In genomic region chr6:140817176-140817575, GRCh38 we compare ENCODE assay signal across 21 cellular contexts.
"Had no signal": no experiment of that assay in that cellular context is flagged by ENCODE, and none has a peak within 500 bp of the region (broad histone marks: within the 10 kb centered on the region; RNA-seq: fewer than 3 reads in every experiment).

No MANE protein-coding gene starts in this region.

- H3K36me3 Mint-ChIP-seq: activated naive CD8-positive, alpha-beta T cell treated with anti-CD3 and anti-CD28 coated beads, Interleukin-2, amount 10 ng/mL, durations not matched to agents 7 days and 5 days had no signal

- H3K27ac ChIP-seq: adrenal gland, body of pancreas, cardiac muscle cell had no signal

- H3K9me3 Mint-ChIP-seq: activated CD8-positive, alpha-beta T cell treated with anti-CD3 and anti-CD28 coated beads for 36 hours; activated naive CD8-positive, alpha-beta T cell treated with anti-CD3 and anti-CD28 coated beads, Interleukin-2, amount 10 ng/mL, durations not matched to agents 7 days and 5 days; activated T-helper 2 cell treated with anti-CD3 and anti-CD28 coated beads, Interferon-gamma antibody, Interleukin-2, Interleukin-4, amounts not matched to agents 10 μg/mL and 5 μg/mL and 100 μg/mL, durations not matched to agents 14 hours and 24 hours and 36 hours; T-helper 1 cell treated with Interleukin-12 subunit alpha and Interleukin-12 subunit beta and Interleukin-4 antibody, amounts not matched to agents 30 μg/mL and 1 μg/mL, for 36 hours had no signal

- H3K4me1 ChIP-seq: adrenal gland, body of pancreas had no signal

- H3K27me3 ChIP-seq: adrenal gland, body of pancreas, cardiac muscle cell had no signal

- H3K4me1 Mint-ChIP-seq: activated naive CD8-positive, alpha-beta T cell treated with anti-CD3 and anti-CD28 coated beads, Interleukin-2, amount 10 ng/mL, durations not matched to agents 7 days and 5 days had no signal

- H3K27ac Mint-ChIP-seq: activated CD8-positive, alpha-beta T cell treated with anti-CD3 and anti-CD28 coated beads for 36 hours; activated naive CD8-positive, alpha-beta T cell treated with anti-CD3 and anti-CD28 coated beads, Interleukin-2, amount 10 ng/mL, durations not matched to agents 7 days and 5 days; activated T-cell treated with anti-CD3 and anti-CD28 coated beads, Interleukin-2, amount 50 U/mL, for 72 hours; activated T-helper 2 cell treated with anti-CD3 and anti-CD28 coated beads, Interferon-gamma antibody, Interleukin-2, Interleukin-4, amounts not matched to agents 10 μg/mL and 5 μg/mL and 100 μg/mL, durations not matched to agents 14 hours and 24 hours and 36 hours; T-helper 1 cell treated with Interleukin-12 subunit alpha and Interleukin-12 subunit beta and Interleukin-4 antibody, amounts not matched to agents 30 μg/mL and 1 μg/mL, for 36 hours had no signal

- DNase-seq: activated CD4-positive, alpha-beta T cell treated with anti-CD3 and anti-CD28 coated beads for 4 hours; activated CD8-positive, alpha-beta memory T cell treated with anti-CD3 and anti-CD28 coated beads, Interleukin-2, amount 50 U/mL, for 4 hours; activated CD8-positive, alpha-beta T cell treated with anti-CD3 and anti-CD28 coated beads for 36 hours; activated gamma-delta T cell treated with Interleukin-2 at 50 U/mL for 16 hours; activated naive CD4-positive, alpha-beta T cell treated with anti-CD3 and anti-CD28 coated beads, Interleukin-2, amount 50 U/mL, for 16 hours; activated naive CD8-positive, alpha-beta T cell treated with anti-CD3 and anti-CD28 coated beads, Interleukin-2, amount 10 ng/mL, durations not matched to agents 7 days and 5 days; activated T-cell treated with anti-CD3 and anti-CD28 coated beads, Interleukin-2, amount 50 U/mL, for 72 hours; adrenal gland; anterior cingulate cortex; body of pancreas; MM.1S; NCI-H1105; NCI-H1436; NCI-H1694 treated with DMSO at 0.1 percent for 48 hours; NCI-H2029 treated with DMSO at 0.1 percent for 48 hours; NCI-H345; NCI-H524; SHP77 treated with DMSO at 0.1 percent for 48 hours had no signal

- H3K4me3 Mint-ChIP-seq: activated CD8-positive, alpha-beta T cell treated with anti-CD3 and anti-CD28 coated beads for 36 hours; activated naive CD8-positive, alpha-beta T cell treated with anti-CD3 and anti-CD28 coated beads, Interleukin-2, amount 10 ng/mL, durations not matched to agents 7 days and 5 days; activated T-cell treated with anti-CD3 and anti-CD28 coated beads, Interleukin-2, amount 50 U/mL, for 72 hours; T-helper 1 cell treated with Interleukin-12 subunit alpha and Interleukin-12 subunit beta and Interleukin-4 antibody, amounts not matched to agents 30 μg/mL and 1 μg/mL, for 36 hours had no signal

- H3K4me3 ChIP-seq: adrenal gland, body of pancreas, cardiac muscle cell had no signal

- H3K9me3 ChIP-seq: adrenal gland, body of pancreas had no signal

- H3K36me3 ChIP-seq: adrenal gland, cardiac muscle cell had no signal
